27 cellular contexts compared by ENCODE assay signal in the genomic region with DNA sequence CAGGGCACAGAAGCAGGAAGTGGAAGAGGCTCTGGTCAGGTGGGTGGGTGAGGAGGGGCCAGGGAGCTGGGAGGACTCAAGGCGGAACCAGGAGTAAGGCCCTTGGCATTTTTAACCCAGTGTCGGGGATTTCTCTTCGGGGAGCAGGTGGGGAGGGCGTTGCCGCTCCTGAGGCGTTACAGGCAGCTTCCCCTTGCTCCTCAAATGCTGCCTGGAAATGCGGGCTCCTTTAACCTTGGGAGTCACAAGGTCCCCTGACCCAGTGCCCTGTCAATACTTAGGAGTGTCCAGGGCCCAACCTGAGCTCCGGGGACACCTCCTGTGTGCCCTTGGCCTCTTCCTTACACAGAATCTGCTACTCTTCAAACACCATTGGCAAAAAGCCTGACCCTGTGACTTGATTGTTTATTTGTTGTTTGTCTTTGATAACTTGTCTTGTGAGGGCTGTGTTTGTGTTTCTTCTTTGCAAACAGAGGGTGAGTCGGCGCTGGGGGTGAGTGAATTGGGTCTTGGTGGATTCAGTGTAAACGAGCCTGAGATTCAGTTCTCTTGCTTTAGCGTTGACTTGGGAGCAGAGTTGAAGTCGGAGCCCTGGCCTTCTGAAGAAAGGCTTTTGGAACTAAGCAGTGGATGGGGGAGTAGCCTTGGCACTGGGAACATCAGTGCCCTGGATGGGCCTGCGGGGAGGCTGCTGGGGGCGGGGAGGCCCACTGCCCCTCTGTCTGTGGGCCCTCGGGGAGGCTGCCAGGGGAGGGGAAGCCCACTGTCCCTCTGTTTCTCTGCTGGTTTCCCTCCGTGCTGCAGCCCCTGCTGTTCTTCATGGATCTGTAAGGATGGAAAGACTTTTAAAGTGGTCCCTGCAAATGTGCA.
"Had no signal": no experiment of that assay in that cellular context is flagged by ENCODE, and none has a peak within 500 bp of the region (broad histone marks: within the 10 kb centered on the region; RNA-seq: fewer than 3 reads in every experiment).

No MANE protein-coding gene starts in this region.

- H3K27ac ChIP-seq: cardiac muscle cell, hepatocyte, SJCRH30, thoracic aorta, VCaP had no signal

- H3K4me3 ChIP-seq: cardiac muscle cell, hepatocyte, lung, SJCRH30, smooth muscle cell, thoracic aorta had no signal

- H3K36me3 ChIP-seq: cardiac muscle cell, SJCRH30, thoracic aorta had no signal

- ATAC-seq: esophagus mucosa; naive thymus-derived CD8-positive, alpha-beta T cell; sciatic nerve; T-cell had no signal

- H3K9me3 ChIP-seq: SJCRH30, thoracic aorta had no signal

- H3K27me3 ChIP-seq: cardiac muscle cell, hepatocyte, SJCRH30 had no signal

- FAIRE-seq: endothelial cell of umbilical vein had no signal

- DNase-seq: activated CD4-positive, alpha-beta T cell treated with anti-CD3 and anti-CD28 coated beads, Interleukin-2, amount 50 U/mL, for 1 hour; activated CD4-positive, CD25-positive, alpha-beta regulatory T cell treated with anti-CD3 and anti-CD28 coated beads, Interleukin-2, amount 50 U/mL, for 72 hours; activated CD8-positive, alpha-beta memory T cell treated with anti-CD3 and anti-CD28 coated beads for 24 hours; activated CD8-positive, alpha-beta memory T cell treated with anti-CD3 and anti-CD28 coated beads, Interleukin-2, amount 50 U/mL, for 4 hours; activated naive CD4-positive, alpha-beta T cell treated with Interleukin-2 at 50 U/mL for 16 hours; activated T-cell treated with anti-CD3 and anti-CD28 coated beads, Interleukin-2, amount 50 U/mL, for 24 hours; amygdala; effector CD4-positive, alpha-beta T cell; foreskin melanocyte; left cardiac atrium; naive thymus-derived CD8-positive, alpha-beta T cell; SJCRH30; stimulated activated CD4-positive, alpha-beta T cell treated with anti-CD3 and anti-CD28 coated beads, Interleukin-4, amount 100 ng/mL, for 1 hour; stimulated activated naive CD4-positive, alpha-beta T cell treated with Interleukin-2 at 50 U/mL for 16 hours; T-cell had no signal

- H3K4me1 Mint-ChIP-seq: T-cell had no signal

- H3K4me3 Mint-ChIP-seq: activated T-cell treated with anti-CD3 and anti-CD28 coated beads, Interleukin-2, amount 50 U/mL, for 24 hours; mesothelial cell of epicardium; naive thymus-derived CD8-positive, alpha-beta T cell; T-cell; T-helper 2 cell treated with Interferon-gamma antibody and Interleukin-4, amounts not matched to agents 5 μg/mL and 100 μg/mL, for 36 hours; type B pancreatic cell had no signal

- H3K36me3 Mint-ChIP-seq: mesothelial cell of epicardium; naive thymus-derived CD8-positive, alpha-beta T cell; T-cell; type B pancreatic cell had no signal

- H3K4me1 ChIP-seq: SJCRH30 had no signal

- H3K9me3 Mint-ChIP-seq: activated T-cell treated with anti-CD3 and anti-CD28 coated beads, Interleukin-2, amount 50 U/mL, for 24 hours; mesothelial cell of epicardium; naive thymus-derived CD8-positive, alpha-beta T cell; T-cell; T-helper 2 cell treated with Interferon-gamma antibody and Interleukin-4, amounts not matched to agents 5 μg/mL and 100 μg/mL, for 36 hours; type B pancreatic cell had no signal

- H3K27ac Mint-ChIP-seq: activated T-cell treated with anti-CD3 and anti-CD28 coated beads, Interleukin-2, amount 50 U/mL, for 24 hours; mesothelial cell of epicardium; naive thymus-derived CD8-positive, alpha-beta T cell; T-helper 2 cell treated with Interferon-gamma antibody and Interleukin-4, amounts not matched to agents 5 μg/mL and 100 μg/mL, for 36 hours; type B pancreatic cell had no signal
